1 cellular context compared by ENCODE assay signal in the genomic region with DNA sequence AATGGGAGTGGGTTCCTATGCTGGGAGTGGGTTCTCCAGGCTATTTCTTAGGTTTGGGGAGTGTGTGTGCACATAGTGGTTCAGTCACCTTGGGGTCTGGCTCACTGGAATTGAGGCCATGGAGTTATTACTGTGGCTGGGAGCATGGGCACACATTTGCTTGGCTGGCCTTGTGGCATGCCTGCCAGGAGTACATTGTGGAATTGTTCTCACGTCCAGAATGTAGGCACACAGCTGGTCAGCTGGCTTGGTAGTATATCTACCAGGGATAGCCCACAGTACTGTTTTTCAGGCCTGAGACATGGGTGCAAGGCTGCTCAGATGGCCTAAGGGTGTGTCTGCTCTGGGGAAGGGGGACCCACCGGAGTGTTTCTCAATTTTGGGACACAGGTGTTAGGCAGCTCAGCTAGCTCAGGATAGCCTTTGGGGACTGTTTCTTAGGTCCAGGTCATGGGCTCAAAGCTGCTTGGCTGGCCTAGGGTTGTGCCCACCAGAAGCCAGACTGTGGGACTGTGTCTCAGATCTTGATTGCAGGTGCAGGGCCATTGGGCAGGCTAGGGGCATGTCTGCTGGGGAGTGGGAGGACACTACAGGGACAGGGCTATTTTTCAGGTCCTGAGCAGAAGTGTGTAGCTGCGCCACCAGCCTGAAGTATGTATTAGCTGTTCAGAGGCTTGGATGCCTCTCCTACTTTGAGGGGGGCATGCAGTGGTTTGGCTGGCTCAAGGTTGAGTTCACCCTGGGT.
TF ChIP-seq lines count a peak whose summit lies in the region.

No MANE protein-coding gene starts in this region.

TF ChIP-seq in H1, 55 proteins besides CTCF, POLR2A, EP300 and RAD21:
- TF ChIP-seq SRF (IDR thresholded peaks at IDR 0.05; ENCODE audit: low read depth, low read length), result no peak
- no peak for TF ChIP-seq CBX8 (IDR thresholded peaks at IDR 0.05; ENCODE audit: borderline replicate concordance, low read depth, low read length)
- TF ChIP-seq HDAC2 (IDR thresholded peaks at IDR 0.05; ENCODE audit: borderline replicate concordance in 1 of 2, low read depth in 2 of 2, low read length in 2 of 2), result no peak
- TF ChIP-seq JUN (IDR thresholded peaks at IDR 0.05; ENCODE audit: low read depth, low read length), result no peak
- TF ChIP-seq, protein P1, sequence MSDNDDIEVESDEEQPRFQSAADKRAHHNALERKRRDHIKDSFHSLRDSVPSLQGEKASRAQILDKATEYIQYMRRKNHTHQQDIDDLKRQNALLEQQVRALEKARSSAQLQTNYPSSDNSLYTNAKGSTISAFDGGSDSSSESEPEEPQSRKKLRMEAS (IDR thresholded peaks at IDR 0.05), result no peak
- TF ChIP-seq JUND (IDR thresholded peaks at IDR 0.05; ENCODE audit: low read length), result no peak
TF ChIP-seq in H1: peak in this region for 0.
